ENCODE assay signal across 8 cellular contexts in the genomic region with DNA sequence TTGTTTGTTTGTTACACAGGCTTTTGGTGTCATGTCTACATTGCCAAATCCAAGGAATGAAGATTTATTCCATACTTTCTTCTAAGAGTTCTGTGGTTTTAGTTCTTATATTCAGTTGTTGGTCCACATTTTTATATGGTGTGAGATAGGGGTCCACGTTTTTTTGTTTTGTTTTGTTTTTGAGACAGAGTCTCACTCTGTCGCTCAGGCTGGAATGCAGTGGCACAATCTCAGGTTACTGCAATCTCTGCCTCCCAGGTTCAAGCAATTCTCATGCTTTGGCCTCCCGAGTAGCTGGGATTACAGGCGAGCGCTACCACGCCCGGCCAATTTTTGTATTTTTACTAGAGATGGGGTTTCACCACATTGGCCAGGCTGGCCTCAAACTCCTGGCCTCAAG.
"Had no signal": no experiment of that assay in that cellular context is flagged by ENCODE, and none has a peak within 500 bp of the region (broad histone marks: within the 10 kb centered on the region; RNA-seq: fewer than 3 reads in every experiment).

No MANE protein-coding gene starts in this region.

- DNase-seq: GOT3, H7, HFFc6 had no signal

- ATAC-seq: HCT116, HepG2 had no signal

- H3K27ac ChIP-seq: GM23248 had no signal

- H3K9ac ChIP-seq: GM23248 had no signal

- H3K4me1 ChIP-seq: HAP-1 had no signal

- H2AFZ ChIP-seq: GM23248 had no signal

- H3K4me3 Mint-ChIP-seq: HFFc6 had no signal

- H3K9me3 ChIP-seq: HAP-1 had no signal

- H3K4me3 ChIP-seq: GM23248, HAP-1 had no signal

- H3K27me3 Mint-ChIP-seq: IgD-negative memory B cell had no signal

- H3K27ac Mint-ChIP-seq: HFFc6 had no signal

- H3K9me3 Mint-ChIP-seq: HFFc6 had no signal
